Comparison of ENCODE assay signal across 1 cellular context in the genomic region with DNA sequence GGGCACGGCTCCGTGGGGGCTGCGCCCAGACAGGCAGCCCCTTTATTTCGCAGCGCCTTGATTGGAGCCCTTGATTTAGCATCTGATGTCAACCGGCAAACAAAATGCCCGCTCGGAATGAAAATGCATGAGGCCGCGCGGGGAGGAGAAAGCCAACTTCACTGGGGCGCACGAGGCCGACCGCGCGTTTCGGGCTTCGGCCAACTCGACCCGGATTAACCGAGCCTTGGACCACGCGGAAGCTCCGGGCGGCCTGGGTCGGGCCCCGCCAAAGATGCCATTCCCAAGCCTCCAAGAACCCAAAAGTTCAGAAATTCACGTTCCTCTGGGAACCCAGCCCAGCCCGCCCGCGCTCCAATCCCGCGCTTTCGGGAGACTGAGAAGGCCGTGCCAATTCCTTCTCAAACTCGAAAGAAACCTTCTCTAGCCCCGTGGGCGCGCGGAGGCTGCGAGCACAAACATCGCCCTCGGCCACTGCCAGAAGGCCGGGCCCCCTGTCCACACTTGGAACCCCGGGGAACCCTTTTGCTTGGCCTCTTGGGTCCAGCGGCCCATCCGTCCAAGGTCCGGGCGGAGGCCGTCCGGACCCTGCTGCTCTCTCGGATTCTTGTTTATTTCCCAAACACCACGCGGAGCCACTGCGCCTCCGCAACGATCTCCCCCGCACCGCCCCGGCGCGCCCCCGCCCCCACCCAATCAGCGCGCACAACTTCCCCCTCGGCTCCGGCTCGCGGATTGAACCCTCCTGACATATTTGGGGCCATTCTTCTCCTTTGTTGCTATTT.
TF ChIP-seq lines count a peak whose summit lies in the region.

No MANE protein-coding gene starts in this region.

TF ChIP-seq in GM23338, 12 proteins besides CTCF, POLR2A, EP300 and RAD21 (continued from another document):
- TF ChIP-seq, protein P1, sequence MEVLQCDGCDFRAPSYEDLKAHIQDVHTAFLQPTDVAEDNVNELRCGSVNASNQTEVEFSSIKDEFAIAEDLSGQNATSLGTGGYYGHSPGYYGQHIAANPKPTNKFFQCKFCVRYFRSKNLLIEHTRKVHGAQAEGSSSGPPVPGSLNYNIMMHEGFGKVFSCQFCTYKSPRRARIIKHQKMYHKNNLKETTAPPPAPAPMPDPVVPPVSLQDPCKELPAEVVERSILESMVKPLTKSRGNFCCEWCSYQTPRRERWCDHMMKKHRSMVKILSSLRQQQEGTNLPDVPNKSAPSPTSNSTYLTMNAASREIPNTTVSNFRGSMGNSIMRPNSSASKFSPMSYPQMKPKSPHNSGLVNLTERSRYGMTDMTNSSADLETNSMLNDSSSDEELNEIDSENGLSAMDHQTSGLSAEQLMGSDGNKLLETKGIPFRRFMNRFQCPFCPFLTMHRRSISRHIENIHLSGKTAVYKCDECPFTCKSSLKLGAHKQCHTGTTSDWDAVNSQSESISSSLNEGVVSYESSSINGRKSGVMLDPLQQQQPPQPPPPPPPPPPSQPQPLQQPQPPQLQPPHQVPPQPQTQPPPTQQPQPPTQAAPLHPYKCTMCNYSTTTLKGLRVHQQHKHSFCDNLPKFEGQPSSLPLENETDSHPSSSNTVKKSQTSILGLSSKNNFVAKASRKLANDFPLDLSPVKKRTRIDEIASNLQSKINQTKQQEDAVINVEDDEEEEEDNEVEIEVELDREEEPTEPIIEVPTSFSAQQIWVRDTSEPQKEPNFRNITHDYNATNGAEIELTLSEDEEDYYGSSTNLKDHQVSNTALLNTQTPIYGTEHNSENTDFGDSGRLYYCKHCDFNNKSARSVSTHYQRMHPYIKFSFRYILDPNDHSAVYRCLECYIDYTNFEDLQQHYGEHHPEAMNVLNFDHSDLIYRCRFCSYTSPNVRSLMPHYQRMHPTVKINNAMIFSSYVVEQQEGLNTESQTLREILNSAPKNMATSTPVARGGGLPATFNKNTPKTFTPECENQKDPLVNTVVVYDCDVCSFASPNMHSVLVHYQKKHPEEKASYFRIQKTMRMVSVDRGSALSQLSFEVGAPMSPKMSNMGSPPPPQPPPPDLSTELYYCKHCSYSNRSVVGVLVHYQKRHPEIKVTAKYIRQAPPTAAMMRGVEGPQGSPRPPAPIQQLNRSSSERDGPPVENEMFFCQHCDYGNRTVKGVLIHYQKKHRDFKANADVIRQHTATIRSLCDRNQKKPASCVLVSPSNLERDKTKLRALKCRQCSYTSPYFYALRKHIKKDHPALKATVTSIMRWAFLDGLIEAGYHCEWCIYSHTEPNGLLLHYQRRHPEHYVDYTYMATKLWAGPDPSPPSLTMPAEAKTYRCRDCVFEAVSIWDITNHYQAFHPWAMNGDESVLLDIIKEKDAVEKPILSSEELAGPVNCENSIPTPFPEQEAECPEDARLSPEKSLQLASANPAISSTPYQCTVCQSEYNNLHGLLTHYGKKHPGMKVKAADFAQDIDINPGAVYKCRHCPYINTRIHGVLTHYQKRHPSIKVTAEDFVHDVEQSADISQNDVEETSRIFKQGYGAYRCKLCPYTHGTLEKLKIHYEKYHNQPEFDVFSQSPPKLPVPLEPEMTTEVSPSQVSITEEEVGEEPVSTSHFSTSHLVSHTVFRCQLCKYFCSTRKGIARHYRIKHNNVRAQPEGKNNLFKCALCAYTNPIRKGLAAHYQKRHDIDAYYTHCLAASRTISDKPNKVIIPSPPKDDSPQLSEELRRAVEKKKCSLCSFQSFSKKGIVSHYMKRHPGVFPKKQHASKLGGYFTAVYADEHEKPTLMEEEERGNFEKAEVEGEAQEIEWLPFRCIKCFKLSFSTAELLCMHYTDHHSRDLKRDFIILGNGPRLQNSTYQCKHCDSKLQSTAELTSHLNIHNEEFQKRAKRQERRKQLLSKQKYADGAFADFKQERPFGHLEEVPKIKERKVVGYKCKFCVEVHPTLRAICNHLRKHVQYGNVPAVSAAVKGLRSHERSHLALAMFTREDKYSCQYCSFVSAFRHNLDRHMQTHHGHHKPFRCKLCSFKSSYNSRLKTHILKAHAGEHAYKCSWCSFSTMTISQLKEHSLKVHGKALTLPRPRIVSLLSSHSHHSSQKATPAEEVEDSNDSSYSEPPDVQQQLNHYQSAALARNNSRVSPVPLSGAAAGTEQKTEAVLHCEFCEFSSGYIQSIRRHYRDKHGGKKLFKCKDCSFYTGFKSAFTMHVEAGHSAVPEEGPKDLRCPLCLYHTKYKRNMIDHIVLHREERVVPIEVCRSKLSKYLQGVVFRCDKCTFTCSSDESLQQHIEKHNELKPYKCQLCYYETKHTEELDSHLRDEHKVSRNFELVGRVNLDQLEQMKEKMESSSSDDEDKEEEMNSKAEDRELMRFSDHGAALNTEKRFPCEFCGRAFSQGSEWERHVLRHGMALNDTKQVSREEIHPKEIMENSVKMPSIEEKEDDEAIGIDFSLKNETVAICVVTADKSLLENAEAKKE (CRISPR knock-in tag; IDR thresholded peaks at IDR 0.05): no peak
TF ChIP-seq in GM23338: peak in this region for 1.
